ENCODE assay signal across 32 cellular contexts in the genomic region with DNA sequence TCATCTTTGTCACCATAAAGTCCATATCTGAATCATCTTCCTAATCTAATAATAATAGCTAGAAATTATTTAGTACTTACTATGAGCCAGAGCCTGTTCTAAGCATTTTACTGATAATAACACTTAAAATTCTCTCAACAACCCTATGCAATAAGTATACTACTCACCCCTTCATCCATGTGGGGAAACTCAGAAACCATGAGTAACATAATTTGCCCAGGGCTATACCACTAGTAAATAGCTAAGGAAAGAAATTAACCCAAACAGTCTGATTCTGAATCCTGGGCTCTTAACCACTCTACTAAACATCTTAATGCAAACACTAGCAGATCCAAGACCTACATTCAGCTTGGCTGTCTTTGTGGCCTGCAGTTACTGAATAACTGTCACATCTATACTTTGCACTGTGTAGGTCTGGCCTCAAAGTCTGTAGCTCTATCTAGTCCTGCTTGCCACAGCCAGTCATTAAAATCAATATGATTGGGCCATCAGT.
"Had no signal": no experiment of that assay in that cellular context is flagged by ENCODE, and none has a peak within 500 bp of the region (broad histone marks: within the 10 kb centered on the region; RNA-seq: fewer than 3 reads in every experiment).

No MANE protein-coding gene starts in this region.

- H3K4me1 ChIP-seq: adrenal gland, body of pancreas had no signal

- H3K36me3 ChIP-seq: adrenal gland, brain microvascular endothelial cell had no signal

- H3K27ac ChIP-seq: adrenal gland, body of pancreas, brain microvascular endothelial cell had no signal

- H3K4me3 ChIP-seq: adrenal gland, body of pancreas had no signal

- FAIRE-seq: astrocyte, TTC549 had no signal

- H3K9me3 ChIP-seq: adrenal gland, body of pancreas had no signal

- H3K27me3 ChIP-seq: adrenal gland, body of pancreas, brain microvascular endothelial cell had no signal

- ATAC-seq: activated CD8-positive, alpha-beta T cell treated with anti-CD3 and anti-CD28 coated beads for 36 hours; activated naive CD4-positive, alpha-beta T cell treated with anti-CD3 and anti-CD28 coated beads, Interleukin-2, amount 50 U/mL, for 72 hours; activated T-cell treated with anti-CD3 and anti-CD28 coated beads, Interleukin-2, amount 50 U/mL, for 4 hours; activated T-cell treated with anti-CD3 and anti-CD28 coated beads, Interleukin-2, amount 50 U/mL, for 72 hours; activated T-helper 17 cell treated with anti-CD3 and anti-CD28 coated beads, Interleukin-2, amount 50 U/mL, for 72 hours; body of pancreas had no signal

- DNase-seq: activated B cell treated with CpG ODN at 0.5 μM for 24 hours; activated CD4-positive, alpha-beta memory T cell treated with anti-CD3 and anti-CD28 coated beads for 36 hours; activated CD4-positive, alpha-beta T cell treated with anti-CD3 and anti-CD28 coated beads for 4 hours; activated CD4-positive, alpha-beta T cell treated with anti-CD3 and anti-CD28 coated beads, Interleukin-2, amount 10 ng/mL, durations not matched to agents 24 days and 14 days; activated CD4-positive, alpha-beta T cell treated with anti-CD3 and anti-CD28 coated beads, Interleukin-2, amount 50 U/mL, for 1 hour; activated CD4-positive, alpha-beta T cell treated with anti-CD3 and anti-CD28 coated beads, Interleukin-2, amount 50 U/mL, for 4 hours; activated CD4-positive, CD25-positive, alpha-beta regulatory T cell treated with anti-CD3 and anti-CD28 coated beads, Interleukin-2, amount 50 U/mL, for 72 hours; activated CD8-positive, alpha-beta memory T cell treated with anti-CD3 and anti-CD28 coated beads, Interleukin-2, amount 50 U/mL, for 4 hours; activated CD8-positive, alpha-beta T cell treated with anti-CD3 and anti-CD28 coated beads for 36 hours; activated effector memory CD4-positive, alpha-beta T cell treated with anti-CD3 and anti-CD28 coated beads, Interleukin-2, amount 50 U/mL, for 16 hours; activated gamma-delta T cell treated with Interleukin-2 at 50 U/mL for 16 hours; activated naive CD4-positive, alpha-beta T cell; activated naive CD4-positive, alpha-beta T cell treated with anti-CD3 and anti-CD28 coated beads for 36 hours; activated naive CD4-positive, alpha-beta T cell treated with anti-CD3 and anti-CD28 coated beads, Interleukin-2, amount 50 U/mL, for 16 hours; activated naive CD8-positive, alpha-beta T cell treated with anti-CD3 and anti-CD28 coated beads for 36 hours; activated T-cell treated with anti-CD3 and anti-CD28 coated beads for 4 hours; activated T-cell treated with anti-CD3 and anti-CD28 coated beads, Interleukin-2, amount 50 U/mL, for 1 hour; activated T-cell treated with anti-CD3 and anti-CD28 coated beads, Interleukin-2, amount 50 U/mL, for 4 hours; activated T-cell treated with anti-CD3 and anti-CD28 coated beads, Interleukin-2, amount 50 U/mL, for 72 hours; adrenal gland; amniotic stem cell; aorta; body of pancreas; brain microvascular endothelial cell; central memory CD4-positive, alpha-beta T cell; T-helper 1 cell; T-helper 2 cell; T-helper 9 cell had no signal
